In the genomic region with DNA sequence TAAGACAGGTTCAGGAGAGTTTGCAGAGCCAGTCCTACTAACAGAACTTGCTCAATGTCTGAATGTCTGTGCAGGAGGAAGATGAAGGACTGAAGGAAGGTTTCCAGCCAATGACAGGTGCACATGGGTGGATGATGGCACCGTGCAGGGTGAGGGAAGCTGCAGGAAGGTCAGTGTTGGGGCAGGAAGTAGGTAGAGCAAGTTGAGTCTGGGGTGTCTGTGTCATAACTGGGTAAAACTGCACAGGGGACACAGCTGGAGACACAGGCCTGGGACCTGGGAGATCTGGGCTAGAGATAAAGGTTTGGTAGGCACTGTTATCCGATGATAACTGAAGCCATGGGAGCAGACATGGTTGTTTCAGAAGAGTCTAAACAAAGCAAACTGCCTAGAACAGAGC, we compare ENCODE assay signal across 31 cellular contexts.
DNase-seq lines count a peak whose midpoint lies in the region; ATAC-seq, FAIRE-seq and TF ChIP-seq lines count a peak whose summit lies in the region.
"Had no signal": no experiment of that assay in that cellular context is flagged by ENCODE, and none has a peak within 500 bp of the region (broad histone marks: within the 10 kb centered on the region; RNA-seq: fewer than 3 reads in every experiment).

No MANE protein-coding gene starts in this region.

- H3K27me3 ChIP-seq in Loucy (ENCODE audit: insufficient read depth, low read length, poor library complexity, severe bottlenecking) (no peaks in the 10 kb centered on the region), K562 (ENCODE audit: control insufficient read depth in 2 of 2, insufficient read depth in 2 of 2, low read length in 2 of 2) (no peaks in the 10 kb centered on the region), osteoblast (ENCODE audit: insufficient read depth, low read length) (no peaks in the 10 kb centered on the region)
- H3K27me3 ChIP-seq: body of pancreas, esophagus squamous epithelium, pancreas, spleen, vagina had no signal

- H3K9me3 ChIP-seq in Loucy (ENCODE audit: insufficient read depth, low read depth, low read length) (no peaks in the 10 kb centered on the region), K562 (replicated peaks; ENCODE audit: control insufficient read depth, insufficient read depth, low read depth, low read length) (no peaks in the 10 kb centered on the region; the same call in 1 of the 2 replicates), osteoblast (ENCODE audit: low read depth, low read length) (no peaks in the 10 kb centered on the region)
- H3K9me3 ChIP-seq: body of pancreas, left ventricle myocardium inferior, pancreas, thoracic aorta, vagina had no signal

- no peaks in the 10 kb centered on the region for H3K27me3 Mint-ChIP-seq in activated T-cell treated with anti-CD3 and anti-CD28 coated beads, Interleukin-2, amount 50 U/mL, for 72 hours (ENCODE audit: low read depth)
- H3K27me3 Mint-ChIP-seq in mesothelial cell of epicardium (ENCODE audit: low read depth) = no peaks in the 10 kb centered on the region
- H3K27me3 Mint-ChIP-seq: B cell; CD8-positive, alpha-beta memory T cell had no signal

- CTCF ChIA-PET in K562 (lab: Yijun Ruan, JAX; ENCODE audit: low intra/inter-chr PET ratio) = no interaction called here

- in situ Hi-C loops in K562 (cut with MboI) = no loop called here
- in situ Hi-C loops in GM13976 (cut with MboI; ENCODE audit: low sequenced_read_pairs, unreplicated experiment) = no loop called here

- H3K36me3 ChIP-seq in Loucy (ENCODE audit: insufficient read depth, low read length) = no peaks in the 10 kb centered on the region
- no peaks in the 10 kb centered on the region for H3K36me3 ChIP-seq in K562 (ENCODE audit: control insufficient read depth, insufficient read depth, low read length)
- H3K36me3 ChIP-seq in osteoblast (ENCODE audit: insufficient read depth, low read length) = no peaks in the 10 kb centered on the region
- H3K36me3 ChIP-seq: esophagus squamous epithelium, left ventricle myocardium inferior, pancreas, thoracic aorta, vagina had no signal

- no peak for TF ChIP-seq RAD21 in K562 (CRISPR knock-in tag; conservative IDR thresholded peaks at IDR 0.05 in 1 of 2, IDR thresholded peaks at IDR 0.05 in 1 of 2)

- peaks cover 19% of the 10 kb centered on the region for H3K4me1 Mint-ChIP-seq in activated T-cell treated with anti-CD3 and anti-CD28 coated beads, Interleukin-2, amount 50 U/mL, for 72 hours (ENCODE audit: low read depth)
- peaks cover 19% of the 10 kb centered on the region for H3K4me1 Mint-ChIP-seq in mesothelial cell of epicardium

- DNase-seq in activated T-cell treated with anti-CD3 and anti-CD28 coated beads, Interleukin-2, amount 50 U/mL, for 72 hours = no peak
- no peak for DNase-seq in activated T-cell treated with anti-CD3 and anti-CD28 coated beads, Interleukin-2, amount 50 U/mL, for 1 hour
- DNase-seq in K562 (ENCODE audit: extremely low read depth in 1 of 4, low spot score in 3 of 4) = no peak
- DNase-seq in osteoblast (ENCODE audit: insufficient read length, low spot score, missing footprints) = no peak
- no peak for DNase-seq in GM13976 (ENCODE audit: low spot score)
- DNase-seq in mesothelial cell of epicardium (ENCODE audit: low spot score in 2 of 2, unreplicated experiment in 2 of 2) = no peak
- no peak for DNase-seq in DMS114 treated with DMSO at 0.1 percent for 48 hours (lab: John Stamatoyannopoulos, UW; ENCODE audit: unreplicated experiment)
- DNase-seq: activated CD4-positive, alpha-beta T cell treated with anti-CD3 and anti-CD28 coated beads for 48 hours; activated CD8-positive, alpha-beta memory T cell treated with anti-CD3 and anti-CD28 coated beads, Interleukin-2, amount 50 U/mL, for 4 hours; activated effector memory CD4-positive, alpha-beta T cell treated with Interleukin-2 at 50 U/mL for 16 hours; body of pancreas; CD8-positive, alpha-beta memory T cell; effector CD8-positive, alpha-beta T cell; esophagus squamous epithelium; left ventricle myocardium inferior; midbrain; NCI-H1694; NCI-H2171 treated with DMSO at 0.1 percent for 48 hours; NCI-H524 treated with DMSO at 0.1 percent for 48 hours; pancreas; spleen; stimulated activated CD4-positive, alpha-beta T cell treated with anti-CD3 and anti-CD28 coated beads, Interleukin-4, amount 100 ng/mL, for 1 hour; stimulated activated naive CD4-positive, alpha-beta T cell had no signal

- peak overlapping the region; percentile 39 for H3K4me2 ChIP-seq in Loucy (ENCODE audit: low read depth, low read length, poor library complexity, severe bottlenecking)
- H3K4me2 ChIP-seq in K562 (ENCODE audit: insufficient read depth, low read length) = no peak overlapping the region
- H3K4me2 ChIP-seq in osteoblast (ENCODE audit: insufficient read depth, low read length) = peak overlapping the region; percentile 77

- 24% methylated on average over 2 of the region's 2 CpGs for WGBS in K562 (ENCODE audit: insufficient coverage, low coverage, missing lambda C conversion rate)

- ATAC-seq in activated T-cell treated with anti-CD3 and anti-CD28 coated beads, Interleukin-2, amount 50 U/mL, for 72 hours (replicated peaks in 1 of 2) = peak; percentile 36 to 51
- ATAC-seq in K562 = peak; percentile 28; the same call in 2 of the 3 replicates
- ATAC-seq: body of pancreas, pancreas had no signal

- TF ChIP-seq EP300 in K562 (IDR thresholded peaks at IDR 0.05; ENCODE audit: low read length) = no peak

- no peaks in the 10 kb centered on the region for H4K20me1 ChIP-seq in Loucy (ENCODE audit: insufficient read depth, low read length, poor library complexity, severe bottlenecking)
- H4K20me1 ChIP-seq in K562 (replicated peaks; ENCODE audit: control insufficient read depth, insufficient read depth, low read length) = no peaks in the 10 kb centered on the region
- no peaks in the 10 kb centered on the region for H4K20me1 ChIP-seq in osteoblast (ENCODE audit: insufficient read depth, low read length)

- H3K4me3 ChIP-seq in Loucy (ENCODE audit: low read length, poor library complexity, severe bottlenecking) (no peak overlapping the region), K562 (no peak overlapping the region), osteoblast (ENCODE audit: insufficient read depth, low read length) (no peak overlapping the region)
- H3K4me3 ChIP-seq: body of pancreas, esophagus squamous epithelium, left ventricle myocardium inferior, pancreas, SK-N-MC, spleen, thoracic aorta, vagina had no signal

- POLR2A ChIA-PET in K562 (lab: Yijun Ruan, JAX) = no interaction called here

- H3K9me2 ChIP-seq in Loucy (replicated peaks; ENCODE audit: low read depth, low read length) = no peaks in the 10 kb centered on the region

- no peak overlapping the region for H3K9ac ChIP-seq in Loucy (ENCODE audit: low read depth, low read length, poor library complexity, severe bottlenecking)
- H3K9ac ChIP-seq in K562 (ENCODE audit: insufficient read depth in 1 of 2, low read depth in 2 of 2, low read length in 2 of 2) = no peak overlapping the region

- peaks cover 0 to 2% of the 10 kb centered on the region in 2 donors for H3K9me3 Mint-ChIP-seq in activated T-cell treated with anti-CD3 and anti-CD28 coated beads, Interleukin-2, amount 50 U/mL, for 72 hours
- peaks cover 6% of the 10 kb centered on the region for H3K9me3 Mint-ChIP-seq in mesothelial cell of epicardium

- H3K4me3 Mint-ChIP-seq in activated T-cell treated with anti-CD3 and anti-CD28 coated beads, Interleukin-2, amount 50 U/mL, for 72 hours = no peak overlapping the region
- no peak overlapping the region for H3K4me3 Mint-ChIP-seq in mesothelial cell of epicardium
- H3K4me3 Mint-ChIP-seq: B cell; CD8-positive, alpha-beta memory T cell; nephron had no signal

- no peaks in the 10 kb centered on the region for H3K79me2 ChIP-seq in Loucy (ENCODE audit: insufficient read depth, low read length)
- H3K79me2 ChIP-seq in K562 (ENCODE audit: control insufficient read depth, insufficient read depth, low read length) = no peaks in the 10 kb centered on the region
- no peaks in the 10 kb centered on the region for H3K79me2 ChIP-seq in osteoblast (ENCODE audit: insufficient read depth, low read length)

- no TSS peak for BruUV-seq in K562 (replicated peaks; lab: Mats Ljungman, UMichigan)

- H3K4me1 ChIP-seq in Loucy (ENCODE audit: insufficient read depth, low read length, poor library complexity, severe bottlenecking) = peaks cover 28% of the 10 kb centered on the region
- peaks cover 17 to 30% of the 10 kb centered on the region in 2 experiments for H3K4me1 ChIP-seq in K562 (replicated peaks in 1 of 2; ENCODE audit: control insufficient read depth in 2 of 2, insufficient read depth in 2 of 2, low read length in 2 of 2)
- H3K4me1 ChIP-seq in osteoblast (ENCODE audit: insufficient read depth, low read length) = peaks cover 22% of the 10 kb centered on the region
- H3K4me1 ChIP-seq: body of pancreas, pancreas, spleen, vagina had no signal

- TF ChIP-seq POLR2A in K562 (conservative IDR thresholded peaks at IDR 0.05) = no peak

- H3K27ac ChIP-seq in K562 (ENCODE audit: extremely low read depth, low read depth, low read length) = no peak overlapping the region
- no peak overlapping the region for H3K27ac ChIP-seq in osteoblast (ENCODE audit: low read depth, low read length)
- H3K27ac ChIP-seq: body of pancreas, left ventricle myocardium inferior, pancreas, SK-N-MC, spleen, thoracic aorta, vagina, VCaP had no signal

- no peak for FAIRE-seq in K562 (lab: Jason Lieb, UNC)
- FAIRE-seq: colon, pancreas had no signal

- intact Hi-C loops in K562 (cut with micrococcal nuclease) = no loop called here

- H3K36me3 Mint-ChIP-seq in activated T-cell treated with anti-CD3 and anti-CD28 coated beads, Interleukin-2, amount 50 U/mL, for 72 hours (ENCODE audit: insufficient read depth in 2 of 2) = peaks cover 0 to 4% of the 10 kb centered on the region in 2 donors
- H3K36me3 Mint-ChIP-seq in mesothelial cell of epicardium = peaks cover 1% of the 10 kb centered on the region

- peak overlapping the region; percentile 4 for H3K27ac Mint-ChIP-seq in activated T-cell treated with anti-CD3 and anti-CD28 coated beads, Interleukin-2, amount 50 U/mL, for 72 hours
- no peak overlapping the region for H3K27ac Mint-ChIP-seq in mesothelial cell of epicardium
- H3K27ac Mint-ChIP-seq: B cell, nephron had no signal

- no peaks in the 10 kb centered on the region for H3F3A ChIP-seq in Loucy (ENCODE audit: low read depth)

- H3K9me1 ChIP-seq in K562 (ENCODE audit: control insufficient read depth, insufficient read depth, low read length) = peaks cover 8% of the 10 kb centered on the region

- TF ChIP-seq CTCF in Loucy (conservative IDR thresholded peaks at IDR 0.05; ENCODE audit: low read length) = no peak
- TF ChIP-seq CTCF in K562 (IDR thresholded peaks at IDR 0.05 in 2 of 3, conservative IDR thresholded peaks at IDR 0.05 in 1 of 3; ENCODE audit: insufficient read depth in 2 of 3, low read depth in 1 of 3, low read length in 3 of 3) = no peak
- TF ChIP-seq CTCF in osteoblast (IDR thresholded peaks at IDR 0.05; ENCODE audit: extremely low read depth, low read depth, low read length) = no peak
- no peak for TF ChIP-seq CTCF in GM13976 (IDR thresholded peaks at IDR 0.05; ENCODE audit: borderline replicate concordance, control extremely low read depth, extremely low read depth, insufficient read depth, missing control alignments)
- TF ChIP-seq CTCF in mesothelial cell of epicardium (IDR thresholded peaks at IDR 0.05; ENCODE audit: unreplicated experiment) = no peak

- H2AFZ ChIP-seq in Loucy (ENCODE audit: low read length) (no peak overlapping the region), K562 (ENCODE audit: low read depth, low read length) (no peak overlapping the region), osteoblast (ENCODE audit: low read length) (no peak overlapping the region)

TF ChIP-seq in K562, 482 proteins besides CTCF, POLR2A, EP300 and RAD21 (continues in another document):
- no peak for TF ChIP-seq KHSRP (IDR thresholded peaks at IDR 0.05)
